ENCODE assay signal across 13 cellular contexts in the genomic region with DNA sequence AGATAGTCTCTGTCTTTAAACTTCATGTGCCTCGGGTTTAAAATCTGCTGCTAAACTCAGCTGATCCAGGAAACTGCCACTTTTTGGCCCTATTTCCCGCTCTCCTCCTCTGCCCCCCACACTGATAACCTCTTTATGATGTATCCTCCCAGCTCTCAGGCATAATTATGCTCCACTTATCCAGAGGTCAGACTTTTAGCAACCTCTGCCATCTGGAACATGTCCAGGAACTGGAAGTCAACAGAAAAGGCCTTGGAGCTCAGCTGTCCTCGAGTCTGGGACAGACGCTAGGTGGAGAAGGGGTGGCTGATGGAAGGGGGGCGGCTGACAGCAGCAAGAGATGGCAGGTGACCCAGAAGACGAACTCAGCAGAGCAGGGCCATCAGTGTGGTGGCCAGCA. TPM values are rescaled to one million over a fixed set of nuclear protein-coding genes. Genes with fewer than 3 reads are reported as not detected.
DNase-seq lines count a peak whose midpoint lies in the region; TF ChIP-seq lines count a peak whose summit lies in the region.
"Had no signal": no experiment of that assay in that cellular context is flagged by ENCODE, and none has a peak within 500 bp of the region (broad histone marks: within the 10 kb centered on the region; RNA-seq: fewer than 3 reads in every experiment).

No MANE protein-coding gene starts in this region.

- H3K4me2 ChIP-seq in BLaER1 = peak overlapping the region; percentile 57

- peaks cover 100% of the 10 kb centered on the region for H4K20me1 ChIP-seq in BLaER1

- H3K4me3 ChIP-seq in BLaER1 (no peak overlapping the region), breast epithelium (no peak overlapping the region), mucosa of rectum (ENCODE audit: low read length in 2 of 2) (peak overlapping the region in 1 of 2 donors; percentile 14), Peyer's patch (no peak overlapping the region), H7 (ENCODE audit: insufficient read depth, low read depth, low read length) (no peak overlapping the region)

- TF ChIP-seq CTCF in breast epithelium (IDR thresholded peaks at IDR 0.05) (no peak), Peyer's patch (IDR thresholded peaks at IDR 0.05) (no peak)

- H3K27ac ChIP-seq in BLaER1 (no peak overlapping the region), breast epithelium (peak overlapping the region; percentile 10 to 21), mucosa of rectum (ENCODE audit: low read depth in 2 of 2, low read length in 2 of 2) (peak overlapping the region; percentile 70 to 87), Peyer's patch (no peak overlapping the region)
- H3K27ac ChIP-seq: parathyroid adenoma had no signal

- no peak for TF ChIP-seq POLR2A in breast epithelium (IDR thresholded peaks at IDR 0.05)
- TF ChIP-seq POLR2A in Peyer's patch (IDR thresholded peaks at IDR 0.05) = no peak

- H3K9ac ChIP-seq in BLaER1 (no peak overlapping the region), mucosa of rectum (ENCODE audit: low read depth in 1 of 2, low read length in 2 of 2) (peak overlapping the region in 1 of 2 donors; percentile 55)
- H3K9ac ChIP-seq: parathyroid adenoma had no signal

- peaks cover 6% of the 10 kb centered on the region for H3K36me3 ChIP-seq in BLaER1
- H3K36me3 ChIP-seq in breast epithelium = no peaks in the 10 kb centered on the region
- H3K36me3 ChIP-seq in mucosa of rectum (ENCODE audit: control insufficient read depth in 2 of 2, insufficient read depth in 2 of 2, low read length in 2 of 2) = no peaks in the 10 kb centered on the region
- H3K36me3 ChIP-seq in Peyer's patch = no peaks in the 10 kb centered on the region
- H3K36me3 ChIP-seq in H7 (replicated peaks; ENCODE audit: control insufficient read depth, insufficient read depth, low read length) = no peaks in the 10 kb centered on the region; the same call in 1 of the 2 replicates

- DNase-seq in NCI-H2227 (lab: John Stamatoyannopoulos, UW; ENCODE audit: unreplicated experiment) (peak; percentile 80), breast epithelium (ENCODE audit: low spot score in 2 of 2) (peak in 1 of 2 donors; percentile 35), inferior parietal cortex (ENCODE audit: extremely low spot score) (no peak), Peyer's patch (no peak), H7 (no peak), glomerular visceral epithelial cell (ENCODE audit: extremely low spot score) (no peak)
- DNase-seq: activated CD4-positive, alpha-beta T cell treated with anti-CD3 and anti-CD28 coated beads for 48 hours; foreskin keratinocyte; GDM1; NCI-H2081 treated with DMSO at 0.1 percent for 48 hours had no signal

- intact Hi-C loops in breast epithelium (cut with DNase I; ENCODE audit: low total_unique reads) = no loop called here

- H3K4me1 ChIP-seq in BLaER1 (peaks cover 68% of the 10 kb centered on the region), breast epithelium (peaks cover 3 to 7% of the 10 kb centered on the region in 2 donors), mucosa of rectum (ENCODE audit: control insufficient read depth in 2 of 2, insufficient read depth in 2 of 2, low read length in 2 of 2) (peaks cover 51 to 80% of the 10 kb centered on the region in 2 donors), Peyer's patch (peaks cover 0 to 85% (median 10%) of the 10 kb centered on the region in 4 donors)
- H3K4me1 ChIP-seq: parathyroid adenoma had no signal

- H3K27me3 ChIP-seq in BLaER1 (no peaks in the 10 kb centered on the region), breast epithelium (no peaks in the 10 kb centered on the region), mucosa of rectum (ENCODE audit: control insufficient read depth in 2 of 2, insufficient read depth in 2 of 2, low read length in 2 of 2) (no peaks in the 10 kb centered on the region), Peyer's patch (no peaks in the 10 kb centered on the region), H7 (ENCODE audit: control insufficient read depth, insufficient read depth, low read length) (no peaks in the 10 kb centered on the region)
- H3K27me3 ChIP-seq: foreskin keratinocyte had no signal

- H3K9me3 ChIP-seq in BLaER1 = no peaks in the 10 kb centered on the region
- H3K9me3 ChIP-seq in breast epithelium = no peaks in the 10 kb centered on the region
- H3K9me3 ChIP-seq in mucosa of rectum (ENCODE audit: control insufficient read depth in 2 of 2, low read length in 2 of 2) = no peaks in the 10 kb centered on the region
- H3K9me3 ChIP-seq in Peyer's patch = no peaks in the 10 kb centered on the region

RNA-seq across cellular contexts. Expression of a gene that starts 41.2 kb away (rescaled TPM):
- total RNA-seq in breast epithelium (10 to 100 TPM; 14.5 to 24.2 (median 21.0) TPM), Peyer's patch (10 to 100 TPM; 30.6 to 59.4 (median 37.8) TPM)
- 5.2 TPM in 2 replicates for total RNA-seq in H7 (2014; rRNA removed; shearing (Covaris generic))

Comparison
In these comparisons a context has a peak if more than half of its experiments do, and no peak if none do; other contexts are left out.
1. H3K27ac ChIP-seq: peak in breast epithelium (2 of 2) and mucosa of rectum (2 of 2); none in BLaER1 (single experiment) and Peyer's patch (0 of 4).